Comparison of ENCODE assay signal across 8 cellular contexts in the genomic region with DNA sequence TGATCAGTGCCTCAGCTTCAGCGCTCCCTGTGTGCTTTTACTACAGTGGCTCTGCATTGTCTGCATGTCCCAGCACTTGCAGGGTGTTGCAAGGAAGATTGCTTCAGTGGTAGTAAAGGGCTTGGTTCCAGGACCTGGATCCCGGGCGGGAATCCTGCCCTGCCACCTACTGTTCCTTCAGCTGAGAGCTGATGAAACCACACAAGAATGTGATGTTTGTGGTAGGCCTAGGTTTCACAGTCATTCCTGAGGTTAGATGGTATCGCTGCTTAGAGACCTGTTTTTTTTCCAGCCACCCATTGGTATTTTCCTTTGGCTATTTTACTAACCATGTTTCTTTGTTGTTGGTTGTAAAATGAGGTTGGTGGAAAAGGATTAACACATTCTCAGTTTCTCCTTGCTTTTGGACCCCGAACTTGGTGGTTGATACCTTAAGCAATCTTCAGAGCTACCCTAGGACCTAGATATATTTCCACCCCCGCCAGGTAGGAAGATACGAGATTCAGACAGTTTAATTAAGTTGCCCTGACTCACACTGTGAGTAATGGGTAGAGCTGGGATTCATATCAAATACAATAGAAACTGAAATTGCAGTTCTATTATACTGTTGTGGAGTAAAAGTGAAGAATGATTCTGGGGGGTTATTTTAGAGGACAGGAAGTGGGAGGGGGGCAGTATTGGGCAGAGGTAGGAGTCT. TPM values are rescaled to one million over a fixed set of nuclear protein-coding genes. Genes with fewer than 3 reads are reported as not detected.
DNase-seq lines count a peak whose midpoint lies in the region; ATAC-seq and TF ChIP-seq lines count a peak whose summit lies in the region.

No MANE protein-coding gene starts in this region.

- H3K36me3 ChIP-seq in cardiac muscle cell (no peaks in the 10 kb centered on the region), left ventricle myocardium inferior (no peaks in the 10 kb centered on the region), iPS-20b (ENCODE audit: insufficient read depth, low read depth, low read length) (no peaks in the 10 kb centered on the region)

- H3K4me3 ChIP-seq in cardiac muscle cell (no peak overlapping the region), left ventricle myocardium inferior (no peak overlapping the region), iPS-20b (ENCODE audit: low read length) (0 out of 2 replicates have a peak overlapping the region, but pooled peaks have one; percentile 16)

- H3K27ac Mint-ChIP-seq in activated naive CD4-positive, alpha-beta T cell treated with anti-CD3 and anti-CD28 coated beads, Interleukin-2, amount 50 U/mL, for 72 hours: peak overlapping the region; percentile 1 to 76
- H3K27ac Mint-ChIP-seq in stimulated activated effector memory CD8-positive, alpha-beta T cell treated with anti-CD3 and anti-CD28 coated beads, Interleukin-12 subunit alpha, Interleukin-12 subunit beta, amount 100 ng/mL, for 72 hours: no peak overlapping the region

- H3K9me3 Mint-ChIP-seq in activated naive CD4-positive, alpha-beta T cell treated with anti-CD3 and anti-CD28 coated beads, Interleukin-2, amount 50 U/mL, for 72 hours: no peaks in the 10 kb centered on the region
- H3K9me3 Mint-ChIP-seq in stimulated activated effector memory CD8-positive, alpha-beta T cell treated with anti-CD3 and anti-CD28 coated beads, Interleukin-12 subunit alpha, Interleukin-12 subunit beta, amount 100 ng/mL, for 72 hours: no peaks in the 10 kb centered on the region

- TF ChIP-seq CTCF in cardiac muscle cell (IDR thresholded peaks at IDR 0.05; ENCODE audit: low read depth, low read length): peak; percentile 32
- no peak for TF ChIP-seq CTCF in left ventricle myocardium inferior (IDR thresholded peaks at IDR 0.05; ENCODE audit: borderline replicate concordance)

- peak; percentile 79 to 81 for ATAC-seq in activated naive CD4-positive, alpha-beta T cell treated with anti-CD3 and anti-CD28 coated beads, Interleukin-2, amount 50 U/mL, for 72 hours
- peak; percentile 81 for ATAC-seq in stimulated activated effector memory CD8-positive, alpha-beta T cell treated with anti-CD3 and anti-CD28 coated beads, Interleukin-12 subunit alpha, Interleukin-12 subunit beta, amount 100 ng/mL, for 72 hours
- ATAC-seq in HG03342 (IDR thresholded peaks at IDR 0.05; ENCODE audit: unreplicated experiment): no peak

- no peaks in the 10 kb centered on the region for H3K9me3 ChIP-seq in cardiac muscle cell (ENCODE audit: low read depth)
- H3K9me3 ChIP-seq in left ventricle myocardium inferior (replicated peaks): no peaks in the 10 kb centered on the region
- H3K9me3 ChIP-seq in iPS-20b (ENCODE audit: insufficient read depth, low read depth, low read length): no peaks in the 10 kb centered on the region

- H3K27me3 ChIP-seq in cardiac muscle cell: no peaks in the 10 kb centered on the region
- peaks cover 10% of the 10 kb centered on the region for H3K27me3 ChIP-seq in left ventricle myocardium inferior (ENCODE audit: low read depth)
- no peaks in the 10 kb centered on the region for H3K27me3 ChIP-seq in iPS-20b (ENCODE audit: insufficient read depth, low read length)

- H3K4me1 ChIP-seq in cardiac muscle cell (ENCODE audit: low read depth) (no peaks in the 10 kb centered on the region), left ventricle myocardium inferior (no peaks in the 10 kb centered on the region), iPS-20b (ENCODE audit: insufficient read depth, low read length) (peaks cover 34% of the 10 kb centered on the region)

- peak overlapping the region; percentile 16 for H3K4me3 Mint-ChIP-seq in stimulated activated effector memory CD8-positive, alpha-beta T cell treated with anti-CD3 and anti-CD28 coated beads, Interleukin-12 subunit alpha, Interleukin-12 subunit beta, amount 100 ng/mL, for 72 hours

- peak in 1 of 2 donors; percentile 98 for DNase-seq in cardiac muscle cell (ENCODE audit: low read depth in 1 of 2, low spot score in 1 of 2)
- DNase-seq in left ventricle myocardium inferior: no peak
- peak; percentile 23 to 57 for DNase-seq in activated naive CD4-positive, alpha-beta T cell treated with anti-CD3 and anti-CD28 coated beads, Interleukin-2, amount 50 U/mL, for 72 hours (ENCODE audit: low spot score in 2 of 2)
- DNase-seq in stimulated activated effector memory CD8-positive, alpha-beta T cell treated with anti-CD3 and anti-CD28 coated beads, Interleukin-12 subunit alpha, Interleukin-12 subunit beta, amount 100 ng/mL, for 72 hours (ENCODE audit: low spot score in 2 of 2): no peak
- no peak for DNase-seq in NCI-H187 treated with DMSO at 0.1 percent for 48 hours (lab: John Stamatoyannopoulos, UW)
- DNase-seq in NCI-H146 (lab: John Stamatoyannopoulos, UW): no peak

- intact Hi-C loops in left ventricle myocardium inferior (cut with micrococcal nuclease): no loop called here

- peaks cover 55% of the 10 kb centered on the region for H3K4me1 Mint-ChIP-seq in stimulated activated effector memory CD8-positive, alpha-beta T cell treated with anti-CD3 and anti-CD28 coated beads, Interleukin-12 subunit alpha, Interleukin-12 subunit beta, amount 100 ng/mL, for 72 hours

- no peak overlapping the region for H3K27ac ChIP-seq in cardiac muscle cell
- H3K27ac ChIP-seq in left ventricle myocardium inferior (replicated peaks): no peak overlapping the region
- H3K27ac ChIP-seq in iPS-20b (ENCODE audit: low read length): no peak overlapping the region

- peak overlapping the region; percentile 42; the same call in 1 of the 2 replicates for H3K9ac ChIP-seq in iPS-20b (ENCODE audit: low read depth, low read length)

- H3K36me3 Mint-ChIP-seq in activated naive CD4-positive, alpha-beta T cell treated with anti-CD3 and anti-CD28 coated beads, Interleukin-2, amount 50 U/mL, for 72 hours: peaks cover 0 to 15% of the 10 kb centered on the region in 2 donors
- H3K36me3 Mint-ChIP-seq in stimulated activated effector memory CD8-positive, alpha-beta T cell treated with anti-CD3 and anti-CD28 coated beads, Interleukin-12 subunit alpha, Interleukin-12 subunit beta, amount 100 ng/mL, for 72 hours: no peaks in the 10 kb centered on the region

RNA-seq across cellular contexts. Expression of gene GPR87, which starts 11.4 kb away (rescaled TPM):
- not detected in 2 replicates for total RNA-seq in cardiac muscle cell
- 0.67 TPM in 1 of 2 replicates, not detected in the other for polyA plus RNA-seq in cardiac muscle cell
- total RNA-seq in left ventricle myocardium inferior: not detected
- total RNA-seq in activated naive CD4-positive, alpha-beta T cell treated with anti-CD3 and anti-CD28 coated beads, Interleukin-2, amount 50 U/mL, for 72 hours: 1 to 10 TPM in 1 of 2 donors, under 1 TPM in 1; 0.97 to 1.3 TPM

RNA-seq across cellular contexts. Expression of gene P2RY13, which starts 24.1 kb away (rescaled TPM):
- total RNA-seq in cardiac muscle cell (not detected in 2 replicates), left ventricle myocardium inferior (0.96 TPM)
- polyA plus RNA-seq in cardiac muscle cell: 0.06 and 0.07 TPM in 2 replicates
- total RNA-seq in activated naive CD4-positive, alpha-beta T cell treated with anti-CD3 and anti-CD28 coated beads, Interleukin-2, amount 50 U/mL, for 72 hours: not detected

RNA-seq across cellular contexts. Expression of gene P2RY14, which starts 26.9 kb away (rescaled TPM):
- total RNA-seq in cardiac muscle cell (0.12 and 0.56 TPM in 2 replicates), left ventricle myocardium inferior (2.9 TPM)
- polyA plus RNA-seq in cardiac muscle cell: 0.15 and 1.4 TPM in 2 replicates
- under 1 TPM; 0.14 to 0.68 TPM for total RNA-seq in activated naive CD4-positive, alpha-beta T cell treated with anti-CD3 and anti-CD28 coated beads, Interleukin-2, amount 50 U/mL, for 72 hours

Comparison
In these comparisons a context has a peak if more than half of its experiments do, and no peak if none do; other contexts are left out.
1. DNase-seq: peak in activated naive CD4-positive, alpha-beta T cell treated with anti-CD3 and anti-CD28 coated beads, Interleukin-2, amount 50 U/mL, for 72 hours (2 of 2); none in left ventricle myocardium inferior (single experiment), stimulated activated effector memory CD8-positive, alpha-beta T cell treated with anti-CD3 and anti-CD28 coated beads, Interleukin-12 subunit alpha, Interleukin-12 subunit beta, amount 100 ng/mL, for 72 hours (0 of 2), NCI-H187 treated with DMSO at 0.1 percent for 48 hours (single experiment) and NCI-H146 (single experiment).